ENCODE assay signal across 9 cellular contexts in the genomic region with DNA sequence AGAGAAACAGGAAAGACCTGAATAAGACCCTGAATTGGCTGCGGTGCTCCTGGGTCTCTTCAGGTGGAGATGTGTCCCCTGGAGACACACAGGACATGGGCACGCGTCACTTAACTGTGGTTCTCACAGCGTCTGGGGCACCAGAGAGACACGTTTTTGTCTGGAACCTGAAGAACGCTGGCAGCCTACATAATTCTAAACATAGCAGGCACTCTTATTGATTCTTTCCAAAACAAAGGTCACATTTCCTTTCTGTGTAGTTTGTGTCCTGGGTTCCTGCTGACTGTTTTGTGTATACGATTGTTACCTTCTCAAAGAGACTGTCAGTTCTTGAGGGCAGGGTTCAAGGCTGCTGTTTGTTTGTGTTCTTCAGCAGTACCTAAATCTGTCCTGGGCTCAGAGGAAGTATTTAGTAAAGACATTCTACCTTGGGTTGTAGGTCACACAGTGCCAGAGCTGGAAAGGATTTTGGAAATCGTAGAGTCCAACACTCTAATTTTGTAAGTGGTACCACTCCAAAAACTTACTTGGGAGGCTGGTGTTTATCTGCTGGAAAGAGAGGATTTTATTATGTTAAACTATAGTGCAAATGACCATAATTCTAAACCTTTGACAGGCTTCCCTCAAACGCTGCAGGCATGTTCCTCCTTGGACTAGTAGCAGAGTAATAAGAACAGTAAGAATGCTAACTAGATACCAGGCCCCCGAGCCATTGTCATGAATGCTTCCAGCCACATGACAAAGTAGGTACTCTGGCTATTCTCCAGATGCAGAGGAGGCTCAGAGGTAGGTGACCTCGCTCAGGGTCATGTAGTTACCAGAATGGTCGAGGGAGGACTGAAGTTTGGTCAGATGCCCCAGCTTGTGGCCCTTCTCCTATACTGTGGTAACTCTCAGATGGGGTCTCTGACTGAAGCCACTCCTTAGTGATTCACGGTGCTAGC.
DNase-seq lines count a peak whose midpoint lies in the region; ATAC-seq, FAIRE-seq and TF ChIP-seq lines count a peak whose summit lies in the region.
"Had no signal": no experiment of that assay in that cellular context is flagged by ENCODE, and none has a peak within 500 bp of the region (broad histone marks: within the 10 kb centered on the region; RNA-seq: fewer than 3 reads in every experiment).

No MANE protein-coding gene starts in this region.

- 17 to 20% methylated on average over 13 of the region's 13 CpGs for WGBS in pancreas, 2 donors

- H3K27me3 Mint-ChIP-seq in CD8-positive, alpha-beta T cell (ENCODE audit: low read depth): no peaks in the 10 kb centered on the region
- peaks cover 9% of the 10 kb centered on the region for H3K27me3 Mint-ChIP-seq in T-helper 1 cell treated with Interleukin-12 subunit alpha and Interleukin-12 subunit beta and Interleukin-4 antibody, amounts not matched to agents 30 μg/mL and 1 μg/mL, for 36 hours (ENCODE audit: low read depth)

- H3K4me3 Mint-ChIP-seq in CD8-positive, alpha-beta T cell: no peak overlapping the region
- H3K4me3 Mint-ChIP-seq in T-helper 1 cell treated with Interleukin-12 subunit alpha and Interleukin-12 subunit beta and Interleukin-4 antibody, amounts not matched to agents 30 μg/mL and 1 μg/mL, for 36 hours: peak overlapping the region; percentile 49

- CTCF ChIA-PET in CD8-positive, alpha-beta T cell (lab: Charles Lee): interaction anchor here (0.6 kb wide), 1 partner anchor 1025 kb away, joined by 4 read pairs; no protein-coding TSS in a partner anchor

- peaks cover 28% of the 10 kb centered on the region for H3K36me3 Mint-ChIP-seq in CD8-positive, alpha-beta T cell
- H3K36me3 Mint-ChIP-seq in T-helper 1 cell treated with Interleukin-12 subunit alpha and Interleukin-12 subunit beta and Interleukin-4 antibody, amounts not matched to agents 30 μg/mL and 1 μg/mL, for 36 hours (ENCODE audit: low read depth): peaks cover 43% of the 10 kb centered on the region

- H3K4me1 Mint-ChIP-seq in CD8-positive, alpha-beta T cell (ENCODE audit: low read depth): peaks cover 90% of the 10 kb centered on the region
- H3K4me1 Mint-ChIP-seq in T-helper 1 cell treated with Interleukin-12 subunit alpha and Interleukin-12 subunit beta and Interleukin-4 antibody, amounts not matched to agents 30 μg/mL and 1 μg/mL, for 36 hours (ENCODE audit: low read depth): peaks cover 72% of the 10 kb centered on the region

- no peaks in the 10 kb centered on the region for H3K9me3 Mint-ChIP-seq in CD8-positive, alpha-beta T cell
- no peaks in the 10 kb centered on the region for H3K9me3 Mint-ChIP-seq in T-helper 1 cell treated with Interleukin-12 subunit alpha and Interleukin-12 subunit beta and Interleukin-4 antibody, amounts not matched to agents 30 μg/mL and 1 μg/mL, for 36 hours

- intact Hi-C loops in CD8-positive, alpha-beta T cell (cut with DNase I, micrococcal nuclease): loop anchor here in 1 of 2 experiments (5.0 kb wide), 1 partner anchor 36 kb away; no protein-coding TSS in a partner anchor
- intact Hi-C loops in pancreas (cut with DNase I): no loop called here

- H3K4me1 ChIP-seq in CD8-positive, alpha-beta T cell (ENCODE audit: insufficient read depth, low read length): peaks cover 92% of the 10 kb centered on the region
- H3K4me1 ChIP-seq in foreskin keratinocyte: peaks cover 37% of the 10 kb centered on the region
- H3K4me1 ChIP-seq in pancreas: peaks cover 57 to 65% (median 58%) of the 10 kb centered on the region in 3 donors

- no peaks in the 10 kb centered on the region for H3K27me3 ChIP-seq in CD8-positive, alpha-beta T cell (ENCODE audit: insufficient read depth, low read length)
- H3K27me3 ChIP-seq in foreskin keratinocyte (no peaks in the 10 kb centered on the region), pancreas (no peaks in the 10 kb centered on the region)

- peak overlapping the region; percentile 90 for H3K27ac Mint-ChIP-seq in CD8-positive, alpha-beta T cell
- peak overlapping the region; percentile 70 for H3K27ac Mint-ChIP-seq in T-helper 1 cell treated with Interleukin-12 subunit alpha and Interleukin-12 subunit beta and Interleukin-4 antibody, amounts not matched to agents 30 μg/mL and 1 μg/mL, for 36 hours

- H3K9me3 ChIP-seq in CD8-positive, alpha-beta T cell (ENCODE audit: low read length): no peaks in the 10 kb centered on the region
- no peaks in the 10 kb centered on the region for H3K9me3 ChIP-seq in pancreas

- DNase-seq in CD8-positive, alpha-beta T cell: peak in 3 of 7 experiments; percentile 36 to 74 (median 44)
- DNase-seq in foreskin keratinocyte: no peak
- no peak for DNase-seq in pancreas
- no peak for DNase-seq in activated effector memory CD4-positive, alpha-beta T cell treated with Interleukin-2 at 50 U/mL for 16 hours
- DNase-seq: foreskin melanocyte had no signal

- H3K27ac ChIP-seq in CD8-positive, alpha-beta T cell (ENCODE audit: low read depth, low read length): no peak overlapping the region
- H3K27ac ChIP-seq in foreskin keratinocyte (no peak overlapping the region), pancreas (peak overlapping the region; percentile 31 to 76 (median 54))

- H3K36me3 ChIP-seq in CD8-positive, alpha-beta T cell (ENCODE audit: insufficient read depth, low read length): no peaks in the 10 kb centered on the region
- H3K36me3 ChIP-seq in pancreas: no peaks in the 10 kb centered on the region

- TF ChIP-seq CTCF in CD8-positive, alpha-beta T cell (IDR thresholded peaks at IDR 0.05): no peak
- no peak for TF ChIP-seq CTCF in foreskin keratinocyte (conservative IDR thresholded peaks at IDR 0.05)
- TF ChIP-seq CTCF in pancreas (IDR thresholded peaks at IDR 0.05): no peak

- peak; percentile 51 for ATAC-seq in CD8-positive, alpha-beta T cell
- ATAC-seq in foreskin keratinocyte (peak; percentile 14), pancreas (peak; percentile 42 to 64 (median 54)), GM19467 (IDR thresholded peaks at IDR 0.05; ENCODE audit: unreplicated experiment) (no peak), GM18505 (IDR thresholded peaks at IDR 0.05; ENCODE audit: unreplicated experiment) (no peak)
- no peak for ATAC-seq in activated CD4-positive, CD25-positive, alpha-beta regulatory T cell treated with anti-CD3 and anti-CD28 coated beads, Interleukin-2, amount 50 U/mL, for 24 hours

- no peak for FAIRE-seq in pancreas (lab: Jason Lieb, UNC)

- POLR2A ChIA-PET in CD8-positive, alpha-beta T cell (lab: Charles Lee): interaction anchor here (0.9 to 2.0 kb wide), 3 partner anchors 8 to 56 kb away, joined by 5 to 8 read pairs (median 5); no protein-coding TSS in a partner anchor

- TF ChIP-seq POLR2A in GM18505 (IDR thresholded peaks at IDR 0.05; ENCODE audit: borderline replicate concordance, extremely low read depth, insufficient read depth, insufficient read length): no peak

- no peak overlapping the region for H3K4me3 ChIP-seq in CD8-positive, alpha-beta T cell (ENCODE audit: low read depth, low read length)
- H3K4me3 ChIP-seq in pancreas: no peak overlapping the region

Comparison
In these comparisons a context has a peak if more than half of its experiments do, and no peak if none do; other contexts are left out.
1. ATAC-seq: peak in CD8-positive, alpha-beta T cell (single experiment), foreskin keratinocyte (single experiment) and pancreas (4 of 4); none in activated CD4-positive, CD25-positive, alpha-beta regulatory T cell treated with anti-CD3 and anti-CD28 coated beads, Interleukin-2, amount 50 U/mL, for 24 hours (0 of 2), GM19467 (single experiment) and GM18505 (single experiment).
2. H3K27ac ChIP-seq: peak in pancreas (4 of 4); none in CD8-positive, alpha-beta T cell (single experiment) and foreskin keratinocyte (single experiment).